Comparison of ENCODE assay signal across 9 cellular contexts in the genomic region with DNA sequence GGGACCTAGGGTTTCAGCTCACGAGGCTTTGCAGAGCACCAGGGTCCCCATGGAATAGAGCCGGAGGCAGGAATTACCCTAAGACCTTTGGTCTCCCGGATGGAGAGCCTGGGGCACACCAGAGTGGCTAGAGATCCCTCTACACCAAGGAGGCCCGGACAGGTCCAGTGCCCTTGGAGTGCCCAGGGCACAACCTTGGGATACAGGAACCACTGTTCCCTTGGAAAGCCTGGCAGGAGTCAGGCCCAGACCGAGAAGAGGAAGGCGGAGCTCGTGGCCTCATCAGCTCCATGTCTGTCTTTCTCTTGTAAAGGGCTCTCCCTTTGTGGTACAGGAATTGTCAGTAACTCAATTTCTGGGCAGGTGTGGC. TPM values are rescaled to one million over a fixed set of nuclear protein-coding genes. Genes with fewer than 3 reads are reported as not detected.
A peak's percentile ranks its signal among the peaks of the same experiment; 100 is the strongest.
DNase-seq lines count a peak whose midpoint lies in the region; ATAC-seq and TF ChIP-seq lines count a peak whose summit lies in the region.
"Had no signal": no experiment of that assay in that cellular context is flagged by ENCODE, and none has a peak within 500 bp of the region (broad histone marks: within the 10 kb centered on the region; RNA-seq: fewer than 3 reads in every experiment).

No MANE protein-coding gene starts in this region.

- no peaks in the 10 kb centered on the region for H3K9me3 ChIP-seq in left ventricle myocardium inferior (replicated peaks)

- peak overlapping the region; percentile 77 for H3K4me3 ChIP-seq in GM23338
- H3K4me3 ChIP-seq in left ventricle myocardium inferior = peak overlapping the region; percentile 80
- peak overlapping the region; percentile 45 to 79 (median 63) for H3K4me3 ChIP-seq in skin epidermis

- no peak; the same call in 2 of the 3 replicates for ATAC-seq in GM23338
- ATAC-seq in activated CD8-positive, alpha-beta T cell treated with anti-CD3 and anti-CD28 coated beads for 36 hours = no peak
- no peak for ATAC-seq in GM21381 (IDR thresholded peaks at IDR 0.05; ENCODE audit: unreplicated experiment)

- DNase-seq in GM23338 (ENCODE audit: low spot score) (no peak), left ventricle myocardium inferior (no peak), GDM1 (lab: John Stamatoyannopoulos, UW) (no peak), occipital lobe (lab: John Stamatoyannopoulos, UW) (no peak), COLO829 (ENCODE audit: low spot score) (no peak)
- DNase-seq in activated CD8-positive, alpha-beta T cell treated with anti-CD3 and anti-CD28 coated beads for 36 hours = no peak

- peaks cover 9% of the 10 kb centered on the region for H3K79me2 ChIP-seq in GM23338 (replicated peaks; ENCODE audit: insufficient read depth)

- H3K27ac ChIP-seq in GM23338 (ENCODE audit: low read depth) = no peak overlapping the region
- peak overlapping the region; percentile 79 for H3K27ac ChIP-seq in left ventricle myocardium inferior (replicated peaks)
- peak overlapping the region in 20 of 21 experiments; percentile 18 to 91 (median 79) for H3K27ac ChIP-seq in skin epidermis

- TF ChIP-seq CTCF in GM23338 (conservative IDR thresholded peaks at IDR 0.05; ENCODE audit: low read depth in 2 of 2) (no peak), left ventricle myocardium inferior (IDR thresholded peaks at IDR 0.05; ENCODE audit: borderline replicate concordance) (no peak)
- TF ChIP-seq CTCF in activated CD8-positive, alpha-beta T cell treated with anti-CD3 and anti-CD28 coated beads for 36 hours (IDR thresholded peaks at IDR 0.05) = no peak

- H3K4me1 Mint-ChIP-seq in GM23338 = peaks cover 24% of the 10 kb centered on the region
- peaks cover 18% of the 10 kb centered on the region for H3K4me1 Mint-ChIP-seq in activated CD8-positive, alpha-beta T cell treated with anti-CD3 and anti-CD28 coated beads for 36 hours (ENCODE audit: low read depth)

- H3K27me3 ChIP-seq in GM23338 (ENCODE audit: insufficient read depth) (no peaks in the 10 kb centered on the region), left ventricle myocardium inferior (ENCODE audit: low read depth) (peaks cover 14% of the 10 kb centered on the region)

- peaks cover 5% of the 10 kb centered on the region; the same call in 1 of the 2 replicates for H4K20me1 ChIP-seq in GM23338 (replicated peaks; ENCODE audit: insufficient read depth)

- H3K9me3 Mint-ChIP-seq in GM23338 = peaks cover 3% of the 10 kb centered on the region; the same call in 1 of the 3 replicates
- peaks cover 4% of the 10 kb centered on the region for H3K9me3 Mint-ChIP-seq in activated CD8-positive, alpha-beta T cell treated with anti-CD3 and anti-CD28 coated beads for 36 hours

- H3F3A ChIP-seq in GM23338 (replicated peaks; ENCODE audit: low read depth) = peaks cover 34% of the 10 kb centered on the region

- no peaks in the 10 kb centered on the region; the same call in 2 of the 3 replicates for H3K36me3 Mint-ChIP-seq in GM23338 (ENCODE audit: low read depth)
- H3K36me3 Mint-ChIP-seq in activated CD8-positive, alpha-beta T cell treated with anti-CD3 and anti-CD28 coated beads for 36 hours (ENCODE audit: low read depth) = peaks cover 2% of the 10 kb centered on the region

- no peak overlapping the region for H3K27ac Mint-ChIP-seq in GM23338
- no peak overlapping the region for H3K27ac Mint-ChIP-seq in activated CD8-positive, alpha-beta T cell treated with anti-CD3 and anti-CD28 coated beads for 36 hours

- CTCF ChIA-PET in activated CD8-positive, alpha-beta T cell treated with anti-CD3 and anti-CD28 coated beads for 36 hours (lab: Charles Lee) = interaction anchor here (1.4 kb wide), 1 partner anchor 317 kb away, joined by 3 read pairs; no protein-coding TSS in a partner anchor

- no peak overlapping the region for H2AFZ ChIP-seq in GM23338

- H3K36me3 ChIP-seq in GM23338 (ENCODE audit: insufficient read depth) = no peaks in the 10 kb centered on the region
- H3K36me3 ChIP-seq in left ventricle myocardium inferior = peaks cover 8% of the 10 kb centered on the region

- peaks cover 16% of the 10 kb centered on the region for H3K27me3 Mint-ChIP-seq in GM23338 (ENCODE audit: insufficient read depth, low read depth, poor library complexity)
- H3K27me3 Mint-ChIP-seq in activated CD8-positive, alpha-beta T cell treated with anti-CD3 and anti-CD28 coated beads for 36 hours = peaks cover 7% of the 10 kb centered on the region

- no peaks in the 10 kb centered on the region for H3K9me2 ChIP-seq in GM23338 (ENCODE audit: insufficient read depth)

- peak overlapping the region; percentile 83 for H3K4me2 ChIP-seq in GM23338

- intact Hi-C loops in activated CD8-positive, alpha-beta T cell treated with anti-CD3 and anti-CD28 coated beads for 36 hours (cut with micrococcal nuclease) = no loop called here
- intact Hi-C loops in left ventricle myocardium inferior (cut with micrococcal nuclease) = no loop called here

- H3K4me3 Mint-ChIP-seq in GM23338 = peak overlapping the region; percentile 79
- peak overlapping the region; percentile 66 for H3K4me3 Mint-ChIP-seq in activated CD8-positive, alpha-beta T cell treated with anti-CD3 and anti-CD28 coated beads for 36 hours

- H3K4me1 ChIP-seq in GM23338 (ENCODE audit: insufficient read depth) (peaks cover 26% of the 10 kb centered on the region), left ventricle myocardium inferior (peaks cover 50% of the 10 kb centered on the region)

- POLR2A ChIA-PET in activated CD8-positive, alpha-beta T cell treated with anti-CD3 and anti-CD28 coated beads for 36 hours (lab: Charles Lee) = interaction anchor here (1.1 to 1.2 kb wide), 2 partner anchors 11 to 27 kb away, joined by 3 to 5 read pairs; no protein-coding TSS in a partner anchor

TF ChIP-seq in GM23338, 12 proteins besides CTCF, POLR2A, EP300 and RAD21 (continues in another document):
- TF ChIP-seq JUNB (IDR thresholded peaks at IDR 0.05; ENCODE audit: unreplicated experiment) (no peak), CREB1 (CRISPR knock-in tag; IDR thresholded peaks at IDR 0.05; ENCODE audit: low read depth) (no peak), ETS1 (IDR thresholded peaks at IDR 0.05) (no peak), STAT1 (IDR thresholded peaks at IDR 0.05; ENCODE audit: unreplicated experiment) (no peak), ZNF331 (CRISPR knock-in tag; IDR thresholded peaks at IDR 0.05; ENCODE audit: low read depth) (no peak), EZH2 (IDR thresholded peaks at IDR 0.05; ENCODE audit: low read depth, unreplicated experiment) (no peak), NANOG (IDR thresholded peaks at IDR 0.05; ENCODE audit: borderline replicate concordance) (no peak), ZNF114 (CRISPR knock-in tag; IDR thresholded peaks at IDR 0.05) (no peak), POLR2AphosphoS5 (IDR thresholded peaks at IDR 0.05; ENCODE audit: low read depth) (no peak), EZH2phosphoT487 (IDR thresholded peaks at IDR 0.05; ENCODE audit: unreplicated experiment) (no peak)

RNA-seq across cellular contexts. Expression of gene DBNDD1, which starts 3.8 kb away (rescaled TPM):
- total RNA-seq in GM23338 (2014; rRNA removed; shearing (Covaris generic)) = 69.2 and 90.8 TPM in 2 replicates
- 62.5 and 63.3 TPM in 2 replicates for polyA plus RNA-seq in GM23338 (2016; fragmentation: Nextera tagmentation; extraction: Ambion mirVana)
- under 1 TPM; 0.52 to 0.96 TPM for total RNA-seq in activated CD8-positive, alpha-beta T cell treated with anti-CD3 and anti-CD28 coated beads for 36 hours
- total RNA-seq in left ventricle myocardium inferior (4.6 TPM), occipital lobe (12.3 TPM)

RNA-seq across cellular contexts. Expression of gene PRDM7, which starts 54.1 kb away (rescaled TPM):
- total RNA-seq in GM23338 (2014; rRNA removed; shearing (Covaris generic)) = not detected in 2 replicates
- 0.08 TPM in 1 of 2 replicates, not detected in the other for polyA plus RNA-seq in GM23338 (2016; fragmentation: Nextera tagmentation; extraction: Ambion mirVana)
- not detected for total RNA-seq in activated CD8-positive, alpha-beta T cell treated with anti-CD3 and anti-CD28 coated beads for 36 hours
- not detected for total RNA-seq in left ventricle myocardium inferior
- not detected for total RNA-seq in occipital lobe
- polyA plus RNA-seq: adipose tissue had no signal
